Comparison of ENCODE assay signal across 11 cellular contexts in the genomic region with DNA sequence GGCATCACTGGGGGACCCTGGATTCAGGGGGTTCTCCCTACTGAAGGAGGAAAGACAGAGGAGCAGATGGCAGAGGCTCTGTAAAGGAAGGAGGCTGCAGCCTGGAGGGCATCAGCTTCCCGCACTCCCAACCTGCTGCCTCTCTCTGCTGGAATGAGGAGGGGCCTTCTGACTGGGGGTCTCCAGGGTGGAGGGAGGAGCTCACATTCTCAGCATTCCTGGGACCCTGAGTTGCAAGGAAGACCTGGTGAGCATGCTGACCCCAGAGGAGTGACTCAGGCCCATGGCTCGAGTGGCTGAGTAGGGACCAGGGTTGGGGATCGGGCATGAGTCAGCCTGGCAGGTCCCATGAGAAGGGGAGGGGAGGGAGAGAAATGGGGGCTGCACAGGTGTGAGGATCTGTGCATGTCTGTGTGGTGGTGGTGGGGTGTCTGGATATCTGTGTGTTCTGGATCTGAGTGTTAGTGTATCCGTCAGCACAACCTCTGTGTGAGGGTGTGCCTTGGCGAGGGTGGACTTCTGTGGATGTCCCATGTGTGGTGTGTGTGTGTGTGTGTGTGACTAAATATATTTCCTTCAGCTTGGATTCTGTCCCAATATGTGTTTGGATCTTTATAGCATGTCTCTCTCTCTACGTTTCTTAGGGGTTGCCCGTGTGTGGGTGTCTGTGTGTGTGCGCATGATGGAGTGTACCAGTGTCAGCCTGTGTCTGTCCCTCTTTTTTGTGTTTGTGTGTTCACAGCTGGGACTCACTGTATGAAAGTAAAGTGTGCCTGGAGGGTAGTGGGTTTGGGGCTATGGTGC. TPM values are rescaled to one million over a fixed set of nuclear protein-coding genes. Genes with fewer than 3 reads are reported as not detected.
DNase-seq lines count a peak whose midpoint lies in the region; ATAC-seq, FAIRE-seq and TF ChIP-seq lines count a peak whose summit lies in the region.
"Had no signal": no experiment of that assay in that cellular context is flagged by ENCODE, and none has a peak within 500 bp of the region (broad histone marks: within the 10 kb centered on the region; RNA-seq: fewer than 3 reads in every experiment).

No MANE protein-coding gene starts in this region.

- H3K9me3 ChIP-seq in A549 (no peaks in the 10 kb centered on the region), breast epithelium (no peaks in the 10 kb centered on the region)

- H4K5ac ChIP-seq in mesendoderm (ENCODE audit: low read length) = no peak overlapping the region

- FAIRE-seq in A549 (lab: Jason Lieb, UNC) (peak; percentile 96), HTR-8/SVneo (lab: Jason Lieb, UNC) (peak; percentile 96)

- CTCF ChIA-PET in A549 (lab: Yijun Ruan, JAX) = interaction anchor here (0.6 to 16.4 kb wide), 14 partner anchors 11 to 129 kb away, joined by 3 to 295 read pairs (median 5); partner anchors contain the start of gene HNRNPUL1

- H2BK5ac ChIP-seq in mesendoderm (ENCODE audit: low read length) = peak overlapping the region; percentile 76

- DNase-seq in A549 (ENCODE audit: low read depth in 1 of 2, low spot score in 1 of 2) (peak; percentile 86 to 94), HTR-8/SVneo (ENCODE audit: insufficient read length, low spot score) (peak; percentile 89), breast epithelium (ENCODE audit: low spot score in 2 of 2) (no peak), mesendoderm (peak; percentile 96), NCI-H526 treated with DMSO at 0.1 percent for 48 hours (lab: John Stamatoyannopoulos, UW) (no peak), NCI-H2227 treated with DMSO at 0.1 percent for 48 hours (lab: John Stamatoyannopoulos, UW) (no peak), NCI-H2107 treated with DMSO at 0.1 percent for 48 hours (lab: John Stamatoyannopoulos, UW; ENCODE audit: unreplicated experiment) (no peak), DMS153 treated with DMSO at 0.1 percent for 48 hours (lab: John Stamatoyannopoulos, UW; ENCODE audit: unreplicated experiment) (no peak)
- DNase-seq: DMS 273 treated with DMSO at 0.1 percent for 48 hours, NCI-H446 treated with DMSO at 0.1 percent for 48 hours had no signal

- intact Hi-C loops in breast epithelium (cut with DNase I; ENCODE audit: low total_unique reads) = no loop called here

- POLR2A ChIA-PET in A549 (lab: Yijun Ruan, JAX) = interaction anchor here (3.1 to 4.9 kb wide), 2 partner anchors 40 to 140 kb away, joined by 21 to 85 read pairs; partner anchors contain the start of genes B9D2 and HNRNPUL1

- H3K4me2 ChIP-seq in A549 (peak overlapping the region; percentile 91), mesendoderm (ENCODE audit: low read length) (no peak overlapping the region)

- no peak for TF ChIP-seq CTCF in A549 (IDR thresholded peaks at IDR 0.05)
- no peak for TF ChIP-seq CTCF in breast epithelium (IDR thresholded peaks at IDR 0.05)

- no peak overlapping the region for H3K4ac ChIP-seq in mesendoderm (ENCODE audit: low read depth, low read length)

- H2BK15ac ChIP-seq in mesendoderm (replicated peaks; ENCODE audit: low read depth) = no peak overlapping the region

- H3K79me2 ChIP-seq in mesendoderm (ENCODE audit: control insufficient read depth, insufficient read depth, low read length) = no peaks in the 10 kb centered on the region

- TF ChIP-seq RAD21 in A549 (conservative IDR thresholded peaks at IDR 0.05 in 1 of 2, IDR thresholded peaks at IDR 0.05 in 1 of 2) = peak in 1 of 2 experiments; percentile 16; a peak in 1 of 5 replicates

- peak overlapping the region; percentile 5; the same call in 1 of the 3 replicates for H3K4me3 ChIP-seq in A549
- H3K4me3 ChIP-seq in breast epithelium = peak overlapping the region in 2 of 3 donors; percentile 2 to 31
- H3K4me3 ChIP-seq in mesendoderm (ENCODE audit: low read length) = no peak overlapping the region

- peaks cover 2% of the 10 kb centered on the region for H3K79me1 ChIP-seq in mesendoderm (ENCODE audit: low read length)

- no peak overlapping the region for H3K18ac ChIP-seq in mesendoderm (ENCODE audit: low read length)

- 22% methylated on average over 8 of the region's 8 CpGs for whole genome bisulfite sequencing in A549 (ENCODE audit: missing lambda C conversion rate)
- WGBS in mesendoderm (ENCODE audit: extremely low coverage, insufficient coverage, low lambda C conversion rate) = no CpG with 5 or more reads among the region's 8 CpGs

- H2BK120ac ChIP-seq in mesendoderm (ENCODE audit: low read depth, low read length) = no peak overlapping the region

- no peaks in the 10 kb centered on the region for H3K36me3 ChIP-seq in breast epithelium
- no peaks in the 10 kb centered on the region for H3K36me3 ChIP-seq in mesendoderm (ENCODE audit: control insufficient read depth, insufficient read depth, low read length)

- peak overlapping the region; percentile 51 for H3K9ac ChIP-seq in mesendoderm (ENCODE audit: low read length)

- H3K27me3 ChIP-seq in breast epithelium (no peaks in the 10 kb centered on the region), mesendoderm (ENCODE audit: insufficient read depth, low read length, poor library complexity) (no peaks in the 10 kb centered on the region)

- peak; percentile 53 to 78; a peak in 2 of 5 replicates for TF ChIP-seq EP300 in A549 (IDR thresholded peaks at IDR 0.05)

- peaks cover 69% of the 10 kb centered on the region for H3K4me1 ChIP-seq in A549
- H3K4me1 ChIP-seq in breast epithelium = peaks cover 3 to 8% of the 10 kb centered on the region in 2 donors
- H3K4me1 ChIP-seq in mesendoderm (ENCODE audit: control insufficient read depth, low read depth, low read length) = peaks cover 8% of the 10 kb centered on the region

- H3K27ac ChIP-seq in A549 = peak overlapping the region; percentile 91 to 95
- peak overlapping the region; percentile 4 to 96 for H3K27ac ChIP-seq in breast epithelium
- peak overlapping the region; percentile 22 for H3K27ac ChIP-seq in mesendoderm (ENCODE audit: low read depth, low read length)

- peak overlapping the region; percentile 93 for H2AK5ac ChIP-seq in mesendoderm (ENCODE audit: low read length)

- ATAC-seq in A549 = peak; percentile 6 to 10; a peak in 3 of 6 replicates

- no peak overlapping the region for H4K8ac ChIP-seq in mesendoderm (ENCODE audit: low read depth, low read length)

- H3K23ac ChIP-seq in mesendoderm (ENCODE audit: low read length) = no peak overlapping the region

- TF ChIP-seq POLR2A in A549 (IDR thresholded peaks at IDR 0.05; ENCODE audit: low read length) = no peak
- no peak for TF ChIP-seq POLR2A in breast epithelium (IDR thresholded peaks at IDR 0.05)

- peak overlapping the region; percentile 82 for H3K56ac ChIP-seq in mesendoderm (ENCODE audit: low read length)

TF ChIP-seq in A549, 52 proteins besides CTCF, POLR2A, EP300 and RAD21 (continues in another document):
- TF ChIP-seq FOSL2 (IDR thresholded peaks at IDR 0.05) = peak; percentile 96
- TF ChIP-seq FOSL2 (CRISPR knock-in tag; IDR thresholded peaks at IDR 0.05) = peak; percentile 96
- peak; percentile 11; the same call in 1 of the 2 replicates for TF ChIP-seq ATOH8 (CRISPR knock-in tag; IDR thresholded peaks at IDR 0.05; ENCODE audit: low read depth)
- TF ChIP-seq MYC (IDR thresholded peaks at IDR 0.05; ENCODE audit: borderline replicate concordance, low read length) = peak; percentile 23; the same call in 1 of the 2 replicates
- no peak for TF ChIP-seq RFX5 (IDR thresholded peaks at IDR 0.05)
- no peak for TF ChIP-seq ZC3H11A (IDR thresholded peaks at IDR 0.05)
- no peak for TF ChIP-seq KDM1A (IDR thresholded peaks at IDR 0.05; ENCODE audit: low read depth)
- TF ChIP-seq PHF8 (IDR thresholded peaks at IDR 0.05; ENCODE audit: borderline replicate concordance, low read depth) = no peak
- TF ChIP-seq HDAC2 (IDR thresholded peaks at IDR 0.05) = no peak
- peak; percentile 52; the same call in 1 of the 2 replicates for TF ChIP-seq FOSB (CRISPR knock-in tag; IDR thresholded peaks at IDR 0.05)
- TF ChIP-seq MAFK (IDR thresholded peaks at IDR 0.05; ENCODE audit: partially characterized antibody) = peak; percentile 64
- no peak for TF ChIP-seq RNF2 (IDR thresholded peaks at IDR 0.05; ENCODE audit: borderline replicate concordance, low read depth)
- no peak for TF ChIP-seq SMC3 (IDR thresholded peaks at IDR 0.05)
- TF ChIP-seq EHMT2 (IDR thresholded peaks at IDR 0.05; ENCODE audit: low read depth) = no peak
- TF ChIP-seq EHF (CRISPR knock-in tag; IDR thresholded peaks at IDR 0.05) = no peak; the same call in 1 of the 2 replicates
- TF ChIP-seq KDM5A (IDR thresholded peaks at IDR 0.05) = no peak

RNA-seq across cellular contexts. Expression of gene AXL, which starts 4.6 kb away (rescaled TPM):
- 60.1 and 60.3 TPM in 2 replicates for polyA plus RNA-seq in A549 (2011; rRNA removed)
- polyA plus RNA-seq in A549 (2012; cell fraction: cytosol; rRNA removed) = 66.8 and 78.1 TPM in 2 replicates
- 128 and 129 TPM in 2 replicates for polyA plus RNA-seq in A549 (2012; cell fraction: nucleus; rRNA removed)
- polyA plus RNA-seq in A549 (2017; fragmentation: RNase III; extraction: RNeasy Plus Mini Kit Qiagen cat#74134 plus additional on column Dnase treatment) = 45.4 to 69.4 TPM (median 47.8 TPM) in 3 replicates
- 378 and 386 TPM in 2 replicates for polyA minus RNA-seq in A549 (2011; rRNA and poly(A)+ RNA removed)
- total RNA-seq in breast epithelium = 10 to 100 TPM; 29.0 to 89.8 (median 36.4) TPM
- polyA plus RNA-seq in mesendoderm (2013, experiment 1 of 2) = 17.2 TPM
- 18.3 TPM for polyA plus RNA-seq in mesendoderm (2013, experiment 2 of 2)

RNA-seq across cellular contexts. Expression of gene CYP2S1, which starts 30.6 kb away (rescaled TPM):
- polyA plus RNA-seq in A549 (2011; rRNA removed) = 8.6 and 19.7 TPM in 2 replicates
- 12.2 and 13.5 TPM in 2 replicates for polyA plus RNA-seq in A549 (2012; cell fraction: cytosol; rRNA removed)
- polyA plus RNA-seq in A549 (2012; cell fraction: nucleus; rRNA removed) = 18.7 and 22.1 TPM in 2 replicates
- polyA plus RNA-seq in A549 (2017; fragmentation: RNase III; extraction: RNeasy Plus Mini Kit Qiagen cat#74134 plus additional on column Dnase treatment) = 25.2 to 28.1 TPM (median 26.6 TPM) in 3 replicates
- polyA minus RNA-seq in A549 (2011; rRNA and poly(A)+ RNA removed) = 14.1 and 16.4 TPM in 2 replicates
- 1 to 10 TPM in 2 of 3 donors, under 1 TPM in 1; 0.80 to 2.0 (median 2.0) TPM for total RNA-seq in breast epithelium
- 134 TPM for polyA plus RNA-seq in mesendoderm (2013, experiment 1 of 2)
- 137 TPM for polyA plus RNA-seq in mesendoderm (2013, experiment 2 of 2)
- polyA plus RNA-seq: neural cell had no signal

RNA-seq across cellular contexts. Expression of gene HNRNPUL1, which starts 40.5 kb away (rescaled TPM):
- 89.5 and 117 TPM in 2 replicates for polyA plus RNA-seq in A549 (2011; rRNA removed)
- 77.4 and 104 TPM in 2 replicates for polyA plus RNA-seq in A549 (2012; cell fraction: cytosol; rRNA removed)
- 94.8 and 133 TPM in 2 replicates for polyA plus RNA-seq in A549 (2012; cell fraction: nucleus; rRNA removed)
- 272 to 278 TPM (median 273 TPM) in 3 replicates for polyA plus RNA-seq in A549 (2017; fragmentation: RNase III; extraction: RNeasy Plus Mini Kit Qiagen cat#74134 plus additional on column Dnase treatment)
- polyA minus RNA-seq in A549 (2011; rRNA and poly(A)+ RNA removed) = 118 and 124 TPM in 2 replicates
- 100 to 1,000 TPM; 116 to 146 (median 125) TPM for total RNA-seq in breast epithelium
- 241 TPM for polyA plus RNA-seq in mesendoderm (2013, experiment 1 of 2)
- polyA plus RNA-seq in mesendoderm (2013, experiment 2 of 2) = 240 TPM

Comparison
In these comparisons a context has a peak if more than half of its experiments do, and no peak if none do; other contexts are left out.
1. DNase-seq: peak in A549 (2 of 2), HTR-8/SVneo (single experiment) and mesendoderm (single experiment); none in breast epithelium (0 of 2), NCI-H526 treated with DMSO at 0.1 percent for 48 hours (single experiment), NCI-H2227 treated with DMSO at 0.1 percent for 48 hours (single experiment), NCI-H2107 treated with DMSO at 0.1 percent for 48 hours (single experiment) and DMS153 treated with DMSO at 0.1 percent for 48 hours (single experiment).
2. H3K27ac ChIP-seq: peak in every context shown above with its lines; median percentile 93 in A549; 50 in breast epithelium; 22 in mesendoderm.